ENCODE assay signal across 38 cellular contexts in genomic region chr14:27573018-27573417, GRCh38.
"Had no signal": no experiment of that assay in that cellular context is flagged by ENCODE, and none has a peak within 500 bp of the region (broad histone marks: within the 10 kb centered on the region; RNA-seq: fewer than 3 reads in every experiment).

No MANE protein-coding gene starts in this region.

- H3K36me3 Mint-ChIP-seq: activated CD8-positive, alpha-beta memory T cell treated with anti-CD3 and anti-CD28 coated beads, Interleukin-2, amount 10 ng/mL, durations not matched to agents 7 days and 5 days; activated naive CD4-positive, alpha-beta T cell treated with anti-CD3 and anti-CD28 coated beads, Interleukin-2, amount 10 ng/mL, durations not matched to agents 7 days and 5 days; activated naive CD4-positive, alpha-beta T cell treated with anti-CD3 and anti-CD28 coated beads, Interleukin-2, amount 50 U/mL, for 24 hours; activated naive CD8-positive, alpha-beta T cell; activated naive CD8-positive, alpha-beta T cell treated with anti-CD3 and anti-CD28 coated beads, Interleukin-2, amount 10 ng/mL, durations not matched to agents 7 days and 5 days had no signal

- H3K9me3 ChIP-seq: ascending aorta had no signal

- H3K4me3 Mint-ChIP-seq: activated CD4-positive, alpha-beta memory T cell treated with anti-CD3 and anti-CD28 coated beads, Interleukin-2, amount 10 ng/mL, durations not matched to agents 7 days and 5 days; activated CD4-positive, alpha-beta T cell treated with anti-CD3 and anti-CD28 coated beads for 36 hours; activated CD4-positive, alpha-beta T cell treated with anti-CD3 and anti-CD28 coated beads, Interleukin-2, amount 10 ng/mL, durations not matched to agents 7 days and 5 days; activated CD8-positive, alpha-beta memory T cell treated with anti-CD3 and anti-CD28 coated beads, Interleukin-2, amount 10 ng/mL, durations not matched to agents 7 days and 5 days; activated CD8-positive, alpha-beta T cell treated with anti-CD3 and anti-CD28 coated beads, Interleukin-2, amount 10 ng/mL, durations not matched to agents 7 days and 5 days; activated naive CD4-positive, alpha-beta T cell treated with anti-CD3 and anti-CD28 coated beads, Interleukin-2, amount 10 ng/mL, durations not matched to agents 7 days and 5 days; activated naive CD4-positive, alpha-beta T cell treated with anti-CD3 and anti-CD28 coated beads, Interleukin-2, amount 50 U/mL, for 24 hours; activated naive CD8-positive, alpha-beta T cell; activated naive CD8-positive, alpha-beta T cell treated with anti-CD3 and anti-CD28 coated beads, Interleukin-2, amount 10 ng/mL, durations not matched to agents 7 days and 5 days; activated naive CD8-positive, alpha-beta T cell treated with anti-CD3 and anti-CD28 coated beads, Interleukin-2, amount 50 U/mL, for 24 hours; activated T-cell treated with anti-CD3 and anti-CD28 coated beads, Interleukin-2, amount 50 U/mL, for 24 hours; brain; central memory CD8-positive, alpha-beta T cell; T-helper 1 cell treated with Interleukin-12 subunit alpha and Interleukin-12 subunit beta and Interleukin-4 antibody, amounts not matched to agents 30 μg/mL and 1 μg/mL, for 36 hours; T-helper 2 cell treated with Interferon-gamma antibody and Interleukin-4, amounts not matched to agents 5 μg/mL and 100 μg/mL, for 36 hours; WTC11 had no signal

- H3K27me3 Mint-ChIP-seq: activated CD4-positive, alpha-beta memory T cell treated with anti-CD3 and anti-CD28 coated beads, Interleukin-2, amount 10 ng/mL, durations not matched to agents 7 days and 5 days; activated CD4-positive, alpha-beta T cell treated with anti-CD3 and anti-CD28 coated beads for 36 hours; activated CD4-positive, alpha-beta T cell treated with anti-CD3 and anti-CD28 coated beads, Interleukin-2, amount 10 ng/mL, durations not matched to agents 7 days and 5 days; activated CD8-positive, alpha-beta memory T cell treated with anti-CD3 and anti-CD28 coated beads, Interleukin-2, amount 10 ng/mL, durations not matched to agents 7 days and 5 days; activated naive CD4-positive, alpha-beta T cell treated with anti-CD3 and anti-CD28 coated beads, Interleukin-2, amount 10 ng/mL, durations not matched to agents 7 days and 5 days; activated naive CD4-positive, alpha-beta T cell treated with anti-CD3 and anti-CD28 coated beads, Interleukin-2, amount 50 U/mL, for 24 hours; activated naive CD8-positive, alpha-beta T cell; activated naive CD8-positive, alpha-beta T cell treated with anti-CD3 and anti-CD28 coated beads, Interleukin-2, amount 10 ng/mL, durations not matched to agents 7 days and 5 days; activated naive CD8-positive, alpha-beta T cell treated with anti-CD3 and anti-CD28 coated beads, Interleukin-2, amount 50 U/mL, for 24 hours; activated T-cell treated with anti-CD3 and anti-CD28 coated beads, Interleukin-2, amount 50 U/mL, for 24 hours; brain; central memory CD8-positive, alpha-beta T cell had no signal

- H3K36me3 ChIP-seq: ascending aorta, cardiac muscle cell, WERI-Rb-1 had no signal

- H3K4me3 ChIP-seq: ascending aorta, cardiac muscle cell had no signal

- H3K4me1 ChIP-seq: ascending aorta had no signal

- ATAC-seq: activated CD4-positive, alpha-beta T cell treated with anti-CD3 and anti-CD28 coated beads for 36 hours; activated CD4-positive, CD25-positive, alpha-beta regulatory T cell treated with anti-CD3 and anti-CD28 coated beads, Interleukin-2, amount 50 U/mL, for 24 hours; activated CD8-positive, alpha-beta memory T cell treated with anti-CD3 and anti-CD28 coated beads, Interleukin-2, amount 10 ng/mL, durations not matched to agents 7 days and 5 days; activated CD8-positive, alpha-beta T cell treated with anti-CD3 and anti-CD28 coated beads, Interleukin-2, amount 10 ng/mL, durations not matched to agents 7 days and 5 days; activated naive CD8-positive, alpha-beta T cell treated with anti-CD3 and anti-CD28 coated beads, Interleukin-2, amount 50 U/mL, for 24 hours; WTC11 had no signal

- H3K27me3 ChIP-seq: ascending aorta, cardiac muscle cell had no signal

- H3K27ac ChIP-seq: ascending aorta, cardiac muscle cell, WERI-Rb-1 had no signal

- DNase-seq: activated CD4-positive, alpha-beta memory T cell treated with anti-CD3 and anti-CD28 coated beads, Interleukin-2, amount 10 ng/mL, durations not matched to agents 7 days and 5 days; activated CD4-positive, alpha-beta T cell treated with anti-CD3 and anti-CD28 coated beads for 1 hour; activated CD4-positive, alpha-beta T cell treated with anti-CD3 and anti-CD28 coated beads for 36 hours; activated CD4-positive, alpha-beta T cell treated with anti-CD3 and anti-CD28 coated beads for 48 hours; activated CD4-positive, alpha-beta T cell treated with anti-CD3 and anti-CD28 coated beads, Interleukin-2, amount 10 ng/mL, durations not matched to agents 7 days and 5 days; activated CD4-positive, alpha-beta T cell treated with anti-CD3 and anti-CD28 coated beads, Interleukin-2, amount 50 U/mL, for 48 hours; activated CD4-positive, CD25-positive, alpha-beta regulatory T cell; activated CD8-positive, alpha-beta memory T cell treated with anti-CD3 and anti-CD28 coated beads for 24 hours; activated CD8-positive, alpha-beta memory T cell treated with anti-CD3 and anti-CD28 coated beads, Interleukin-2, amount 10 ng/mL, durations not matched to agents 7 days and 5 days; activated CD8-positive, alpha-beta memory T cell treated with anti-CD3 and anti-CD28 coated beads, Interleukin-2, amount 50 U/mL, for 48 hours; activated CD8-positive, alpha-beta T cell treated with anti-CD3 and anti-CD28 coated beads, Interleukin-2, amount 10 ng/mL, durations not matched to agents 7 days and 5 days; activated gamma-delta T cell; activated naive CD4-positive, alpha-beta T cell treated with anti-CD3 and anti-CD28 coated beads, Interleukin-2, amount 10 ng/mL, durations not matched to agents 7 days and 5 days; activated naive CD4-positive, alpha-beta T cell treated with Interleukin-2 at 50 U/mL for 16 hours; activated naive CD8-positive, alpha-beta T cell treated with anti-CD3 and anti-CD28 coated beads, Interleukin-2, amount 10 ng/mL, durations not matched to agents 7 days and 5 days; activated naive CD8-positive, alpha-beta T cell treated with anti-CD3 and anti-CD28 coated beads, Interleukin-2, amount 50 U/mL, for 24 hours; activated T-cell treated with anti-CD3 and anti-CD28 coated beads, Interleukin-2, amount 50 U/mL, for 24 hours; activated T-cell treated with anti-CD3 and anti-CD28 coated beads, Interleukin-2, amount 50 U/mL, for 48 hours; amygdala; anterior cingulate cortex; caudate nucleus; cerebellar nuclear complex; SW 1271; T-helper 1 cell; T-helper 2 cell; T-helper 9 cell; WERI-Rb-1 had no signal

- H3K4me1 Mint-ChIP-seq: activated CD4-positive, alpha-beta memory T cell treated with anti-CD3 and anti-CD28 coated beads, Interleukin-2, amount 10 ng/mL, durations not matched to agents 7 days and 5 days; activated CD4-positive, alpha-beta T cell treated with anti-CD3 and anti-CD28 coated beads for 36 hours; activated CD4-positive, alpha-beta T cell treated with anti-CD3 and anti-CD28 coated beads, Interleukin-2, amount 10 ng/mL, durations not matched to agents 7 days and 5 days; activated CD8-positive, alpha-beta memory T cell treated with anti-CD3 and anti-CD28 coated beads, Interleukin-2, amount 10 ng/mL, durations not matched to agents 7 days and 5 days; activated naive CD4-positive, alpha-beta T cell treated with anti-CD3 and anti-CD28 coated beads, Interleukin-2, amount 10 ng/mL, durations not matched to agents 7 days and 5 days; activated naive CD4-positive, alpha-beta T cell treated with anti-CD3 and anti-CD28 coated beads, Interleukin-2, amount 50 U/mL, for 24 hours; activated naive CD8-positive, alpha-beta T cell treated with anti-CD3 and anti-CD28 coated beads, Interleukin-2, amount 10 ng/mL, durations not matched to agents 7 days and 5 days; activated naive CD8-positive, alpha-beta T cell treated with anti-CD3 and anti-CD28 coated beads, Interleukin-2, amount 50 U/mL, for 24 hours; brain; central memory CD8-positive, alpha-beta T cell; WTC11 had no signal

- H3K27ac Mint-ChIP-seq: activated CD4-positive, alpha-beta memory T cell treated with anti-CD3 and anti-CD28 coated beads, Interleukin-2, amount 10 ng/mL, durations not matched to agents 7 days and 5 days; activated CD4-positive, alpha-beta T cell treated with anti-CD3 and anti-CD28 coated beads for 36 hours; activated CD4-positive, alpha-beta T cell treated with anti-CD3 and anti-CD28 coated beads, Interleukin-2, amount 10 ng/mL, durations not matched to agents 7 days and 5 days; activated CD8-positive, alpha-beta memory T cell treated with anti-CD3 and anti-CD28 coated beads, Interleukin-2, amount 10 ng/mL, durations not matched to agents 7 days and 5 days; activated CD8-positive, alpha-beta T cell treated with anti-CD3 and anti-CD28 coated beads, Interleukin-2, amount 10 ng/mL, durations not matched to agents 7 days and 5 days; activated naive CD4-positive, alpha-beta T cell treated with anti-CD3 and anti-CD28 coated beads, Interleukin-2, amount 10 ng/mL, durations not matched to agents 7 days and 5 days; activated naive CD4-positive, alpha-beta T cell treated with anti-CD3 and anti-CD28 coated beads, Interleukin-2, amount 50 U/mL, for 24 hours; activated naive CD8-positive, alpha-beta T cell; activated naive CD8-positive, alpha-beta T cell treated with anti-CD3 and anti-CD28 coated beads, Interleukin-2, amount 10 ng/mL, durations not matched to agents 7 days and 5 days; activated naive CD8-positive, alpha-beta T cell treated with anti-CD3 and anti-CD28 coated beads, Interleukin-2, amount 50 U/mL, for 24 hours; activated T-cell treated with anti-CD3 and anti-CD28 coated beads, Interleukin-2, amount 50 U/mL, for 24 hours; activated T-helper 2 cell treated with anti-CD3 and anti-CD28 coated beads, Interferon-gamma antibody, Interleukin-2, Interleukin-4, amounts not matched to agents 10 μg/mL and 5 μg/mL and 100 μg/mL, durations not matched to agents 14 hours and 24 hours and 36 hours; brain; T-helper 1 cell treated with Interleukin-12 subunit alpha and Interleukin-12 subunit beta and Interleukin-4 antibody, amounts not matched to agents 30 μg/mL and 1 μg/mL, for 36 hours; T-helper 2 cell treated with Interferon-gamma antibody and Interleukin-4, amounts not matched to agents 5 μg/mL and 100 μg/mL, for 36 hours; WTC11 had no signal
